In genomic region chr9:121744002-121744686, GRCh38 we compare ENCODE assay signal across 9 cellular contexts.
A peak's percentile ranks its signal among the peaks of the same experiment; 100 is the strongest.
DNase-seq lines count a peak whose midpoint lies in the region; ATAC-seq and TF ChIP-seq lines count a peak whose summit lies in the region.
"Had no signal": no experiment of that assay in that cellular context is flagged by ENCODE, and none has a peak within 500 bp of the region (broad histone marks: within the 10 kb centered on the region; RNA-seq: fewer than 3 reads in every experiment).

No MANE protein-coding gene starts in this region.

- H3K4me1 ChIP-seq in HUES48 (ENCODE audit: control insufficient read depth, insufficient read depth, low read length): peaks cover 48% of the 10 kb centered on the region

- ATAC-seq in HG03108 (IDR thresholded peaks at IDR 0.05; ENCODE audit: unreplicated experiment) (no peak), GM18870 (IDR thresholded peaks at IDR 0.05; ENCODE audit: unreplicated experiment) (no peak)

- no peaks in the 10 kb centered on the region for H3K27me3 ChIP-seq in HUES48 (ENCODE audit: control insufficient read depth, insufficient read depth, low read length)

- no peaks in the 10 kb centered on the region for H3K36me3 ChIP-seq in HUES48 (ENCODE audit: control insufficient read depth, insufficient read depth, low read length)

- peak overlapping the region; percentile 65 for H3K27ac ChIP-seq in HUES48 (ENCODE audit: low read depth, low read length)

- H3K4me3 ChIP-seq in HUES48 (ENCODE audit: low read depth, low read length) (no peak overlapping the region), foreskin fibroblast (ENCODE audit: low read depth in 1 of 2, low read length in 2 of 2) (peak overlapping the region; percentile 66 to 76)

- peak; percentile 45 for TF ChIP-seq CTCF in foreskin fibroblast (IDR thresholded peaks at IDR 0.05; ENCODE audit: low read depth, low read length)

- no peak overlapping the region for H3K27ac Mint-ChIP-seq in activated CD4-positive, alpha-beta memory T cell treated with anti-CD3 and anti-CD28 coated beads for 36 hours
- H3K27ac Mint-ChIP-seq: dendritic cell treated with granulocyte-macrophage colony-stimulating factor and Interleukin-4, amounts not matched to agents 40 ng/mL and 50 ng/mL, for 4 days had no signal

- POLR2A ChIA-PET in activated CD4-positive, alpha-beta memory T cell treated with anti-CD3 and anti-CD28 coated beads for 36 hours (lab: Charles Lee): no interaction called here

- no peaks in the 10 kb centered on the region for H3K9me3 Mint-ChIP-seq in activated CD4-positive, alpha-beta memory T cell treated with anti-CD3 and anti-CD28 coated beads for 36 hours
- H3K9me3 Mint-ChIP-seq: dendritic cell treated with granulocyte-macrophage colony-stimulating factor and Interleukin-4, amounts not matched to agents 40 ng/mL and 50 ng/mL, for 4 days had no signal

- peak; percentile 16 for DNase-seq in NCI-H1436 (lab: John Stamatoyannopoulos, UW)
- DNase-seq in NCI-H1436 treated with DMSO at 0.1 percent for 48 hours (lab: John Stamatoyannopoulos, UW): no peak
- peak; percentile 51 for DNase-seq in activated CD4-positive, alpha-beta memory T cell treated with anti-CD3 and anti-CD28 coated beads for 36 hours
- peak in 1 of 2 donors; percentile 68 for DNase-seq in foreskin fibroblast
- DNase-seq in occipital lobe (lab: John Stamatoyannopoulos, UW): peak; percentile 32

- intact Hi-C loops in activated CD4-positive, alpha-beta memory T cell treated with anti-CD3 and anti-CD28 coated beads for 36 hours (cut with micrococcal nuclease): no loop called here

- CTCF ChIA-PET in activated CD4-positive, alpha-beta memory T cell treated with anti-CD3 and anti-CD28 coated beads for 36 hours (lab: Charles Lee): no interaction called here

- 0 out of 2 replicates have a peak overlapping the region, but pooled peaks have one; percentile 13 for H3K9ac ChIP-seq in HUES48 (ENCODE audit: low read depth, low read length)

- H3K4me3 Mint-ChIP-seq in activated CD4-positive, alpha-beta memory T cell treated with anti-CD3 and anti-CD28 coated beads for 36 hours: no peak overlapping the region
- H3K4me3 Mint-ChIP-seq: dendritic cell treated with granulocyte-macrophage colony-stimulating factor and Interleukin-4, amounts not matched to agents 40 ng/mL and 50 ng/mL, for 4 days had no signal

- no peaks in the 10 kb centered on the region for H3K9me3 ChIP-seq in HUES48 (ENCODE audit: control insufficient read depth, insufficient read depth, low read length)

- H3K4me1 Mint-ChIP-seq in activated CD4-positive, alpha-beta memory T cell treated with anti-CD3 and anti-CD28 coated beads for 36 hours (ENCODE audit: low read depth): peaks cover 5% of the 10 kb centered on the region

- H3K36me3 Mint-ChIP-seq in activated CD4-positive, alpha-beta memory T cell treated with anti-CD3 and anti-CD28 coated beads for 36 hours: no peaks in the 10 kb centered on the region

- peaks cover under 1% of the 10 kb centered on the region for H3K27me3 Mint-ChIP-seq in activated CD4-positive, alpha-beta memory T cell treated with anti-CD3 and anti-CD28 coated beads for 36 hours
